In the genomic region with DNA sequence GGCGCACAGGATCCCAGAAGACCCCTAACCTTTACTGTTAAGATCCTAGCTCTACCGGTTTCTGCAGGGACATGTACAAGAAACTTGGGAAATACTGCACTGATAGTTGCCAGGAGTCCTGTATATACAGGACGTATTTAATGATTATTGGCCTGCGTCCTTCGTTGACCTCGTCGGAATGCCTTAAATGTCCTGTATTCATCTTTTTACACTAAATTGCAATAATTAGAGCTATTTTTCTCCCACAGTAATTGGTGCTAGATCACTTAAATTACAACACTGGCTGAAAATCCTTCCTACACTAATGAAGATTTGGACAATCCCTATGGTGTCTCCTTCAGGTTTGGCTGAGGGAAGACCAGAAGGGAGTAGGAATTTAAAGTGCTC, we compare ENCODE assay signal across 8 cellular contexts. TPM values are rescaled to one million over a fixed set of nuclear protein-coding genes. Genes with fewer than 3 reads are reported as not detected.
A peak's percentile ranks its signal among the peaks of the same experiment; 100 is the strongest.
DNase-seq lines count a peak whose midpoint lies in the region.

No MANE protein-coding gene starts in this region.

- no peaks in the 10 kb centered on the region for H3K9me3 Mint-ChIP-seq in T-helper 1 cell treated with Interleukin-12 subunit alpha and Interleukin-12 subunit beta and Interleukin-4 antibody, amounts not matched to agents 30 μg/mL and 1 μg/mL, for 36 hours

- H3K27ac ChIP-seq in adipose tissue (ENCODE audit: low read depth, low read length) = peak overlapping the region; percentile 28
- H3K27ac ChIP-seq in layer of hippocampus (ENCODE audit: low read depth, low read length) = peak overlapping the region; percentile 90
- H3K27ac ChIP-seq in temporal lobe (ENCODE audit: low read depth, low read length) = peak overlapping the region; percentile 67

- H3K27ac Mint-ChIP-seq in T-helper 1 cell treated with Interleukin-12 subunit alpha and Interleukin-12 subunit beta and Interleukin-4 antibody, amounts not matched to agents 30 μg/mL and 1 μg/mL, for 36 hours = peak overlapping the region; percentile 85

- H3K4me3 Mint-ChIP-seq in T-helper 1 cell treated with Interleukin-12 subunit alpha and Interleukin-12 subunit beta and Interleukin-4 antibody, amounts not matched to agents 30 μg/mL and 1 μg/mL, for 36 hours = peak overlapping the region; percentile 94

- peaks cover 39% of the 10 kb centered on the region for H3K27me3 Mint-ChIP-seq in T-helper 1 cell treated with Interleukin-12 subunit alpha and Interleukin-12 subunit beta and Interleukin-4 antibody, amounts not matched to agents 30 μg/mL and 1 μg/mL, for 36 hours (ENCODE audit: low read depth)

- 0 to 3% (median 1%) methylated on average over 7 of the region's 7 CpGs for WGBS in adipose tissue, 3 donors

- peaks cover 4% of the 10 kb centered on the region for H3K36me3 Mint-ChIP-seq in T-helper 1 cell treated with Interleukin-12 subunit alpha and Interleukin-12 subunit beta and Interleukin-4 antibody, amounts not matched to agents 30 μg/mL and 1 μg/mL, for 36 hours (ENCODE audit: low read depth)

- DNase-seq in T-helper 1 cell (no peak), mesenteric fat pad (ENCODE audit: low spot score) (no peak), DMS79 treated with DMSO at 0.1 percent for 48 hours (lab: John Stamatoyannopoulos, UW) (no peak)
- DNase-seq in activated CD8-positive, alpha-beta memory T cell treated with anti-CD3 and anti-CD28 coated beads for 24 hours = no peak

- H3K4me1 Mint-ChIP-seq in T-helper 1 cell treated with Interleukin-12 subunit alpha and Interleukin-12 subunit beta and Interleukin-4 antibody, amounts not matched to agents 30 μg/mL and 1 μg/mL, for 36 hours (ENCODE audit: low read depth) = peaks cover 28% of the 10 kb centered on the region

- no peaks in the 10 kb centered on the region for H3K27me3 ChIP-seq in layer of hippocampus (ENCODE audit: control insufficient read depth, insufficient read depth, low read length)

RNA-seq across cellular contexts. Expression of gene DNAAF9, which starts 0.8 kb away (rescaled TPM):
- 10 to 100 TPM in 1 of 3 donors, 1 to 10 TPM in 2; 2.9 to 10.1 (median 9.0) TPM for polyA plus RNA-seq in adipose tissue
- 36.9 TPM for total RNA-seq in temporal lobe
- 26.1 TPM for total RNA-seq in mesenteric fat pad

Comparison
In these comparisons a context has a peak if more than half of its experiments do, and no peak if none do; other contexts are left out.
1. H3K27ac ChIP-seq: peak in every context shown above with its lines; median percentile 90 in layer of hippocampus; 67 in temporal lobe; 28 in adipose tissue.